9 cellular contexts compared by ENCODE assay signal in the genomic region with DNA sequence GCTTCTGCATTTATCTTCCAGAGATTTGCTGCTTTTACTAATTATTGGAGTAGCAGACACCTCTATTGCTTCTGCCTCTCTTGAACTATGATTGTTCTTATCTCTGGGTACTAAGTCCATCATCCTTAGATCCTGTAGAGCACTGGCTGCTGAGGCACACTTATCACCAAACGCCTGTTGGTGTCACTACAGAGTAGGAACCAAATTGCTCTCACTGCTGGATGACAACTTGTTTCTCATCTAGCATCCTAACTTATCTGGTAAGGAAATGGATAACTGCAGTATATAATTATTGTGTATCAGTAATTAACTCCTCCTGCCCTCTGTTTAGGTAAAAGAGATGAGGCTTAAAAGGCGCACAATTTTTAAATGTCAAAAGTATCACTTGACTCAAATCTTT.
A peak's percentile ranks its signal among the peaks of the same experiment; 100 is the strongest.
DNase-seq lines count a peak whose midpoint lies in the region; ATAC-seq and TF ChIP-seq lines count a peak whose summit lies in the region.
"Had no signal": no experiment of that assay in that cellular context is flagged by ENCODE, and none has a peak within 500 bp of the region (broad histone marks: within the 10 kb centered on the region; RNA-seq: fewer than 3 reads in every experiment).

No MANE protein-coding gene starts in this region.

- no peak overlapping the region for H3K4me3 ChIP-seq in LNCaP clone FGC (ENCODE audit: low read depth, low read length)
- H3K4me3 ChIP-seq in astrocyte of the cerebellum (ENCODE audit: low read depth, low read length), result no peak overlapping the region

- in situ Hi-C loops in astrocyte of the cerebellum (cut with HindIII; ENCODE audit: low sequenced_read_pairs), result no loop called here

- peak; percentile 12 for DNase-seq in GM10266 (ENCODE audit: extremely low spot score)
- peak; percentile 8 for DNase-seq in LNCaP clone FGC (ENCODE audit: low read depth)
- no peak for DNase-seq in astrocyte of the cerebellum (ENCODE audit: low read depth)
- no peak for DNase-seq in neural crest cell (ENCODE audit: low read depth, low spot score)
- DNase-seq in foreskin melanocyte, result no peak
- no peak for DNase-seq in activated naive CD4-positive, alpha-beta T cell (lab: John Stamatoyannopoulos, UW)
- DNase-seq: DMS79, T-helper 17 cell had no signal

- H3K36me3 Mint-ChIP-seq in neural crest cell (ENCODE audit: low read depth), result no peaks in the 10 kb centered on the region

- no peak for TF ChIP-seq CTCF in GM10266 (IDR thresholded peaks at IDR 0.05; ENCODE audit: control insufficient read depth, insufficient read depth, low read depth, missing control alignments)
- peak; percentile 43 for TF ChIP-seq CTCF in LNCaP clone FGC (IDR thresholded peaks at IDR 0.05; ENCODE audit: control insufficient read depth, extremely low read depth, insufficient read depth)
- TF ChIP-seq CTCF in astrocyte of the cerebellum (IDR thresholded peaks at IDR 0.05; ENCODE audit: low read depth, low read length, missing control alignments), result peak; percentile 13
- TF ChIP-seq CTCF in neural crest cell (conservative IDR thresholded peaks at IDR 0.05), result peak; percentile 48

- no peak overlapping the region for H3K27ac Mint-ChIP-seq in neural crest cell (ENCODE audit: unreplicated experiment)
- H3K27ac Mint-ChIP-seq: T-helper 17 cell had no signal

- H3K9me3 Mint-ChIP-seq in neural crest cell, result no peaks in the 10 kb centered on the region

- no peak overlapping the region for H3K4me3 Mint-ChIP-seq in neural crest cell
- H3K4me3 Mint-ChIP-seq: T-helper 17 cell had no signal

- no peaks in the 10 kb centered on the region for H3K4me1 Mint-ChIP-seq in neural crest cell
- H3K4me1 Mint-ChIP-seq: T-helper 17 cell had no signal

- peaks cover 3% of the 10 kb centered on the region for H3K27me3 Mint-ChIP-seq in neural crest cell (ENCODE audit: low read depth)
- H3K27me3 Mint-ChIP-seq: T-helper 17 cell had no signal

- no peak for ATAC-seq in GM19467 (IDR thresholded peaks at IDR 0.05; ENCODE audit: unreplicated experiment)
- ATAC-seq: T-helper 17 cell had no signal

Comparison
In these comparisons a context has a peak if more than half of its experiments do, and no peak if none do; other contexts are left out.
1. DNase-seq: peak in GM10266 (single experiment) and LNCaP clone FGC (single experiment); none in astrocyte of the cerebellum (single experiment), neural crest cell (single experiment), foreskin melanocyte (single experiment) and activated naive CD4-positive, alpha-beta T cell (0 of 4).